ENCODE assay signal across 1 cellular context in the genomic region with DNA sequence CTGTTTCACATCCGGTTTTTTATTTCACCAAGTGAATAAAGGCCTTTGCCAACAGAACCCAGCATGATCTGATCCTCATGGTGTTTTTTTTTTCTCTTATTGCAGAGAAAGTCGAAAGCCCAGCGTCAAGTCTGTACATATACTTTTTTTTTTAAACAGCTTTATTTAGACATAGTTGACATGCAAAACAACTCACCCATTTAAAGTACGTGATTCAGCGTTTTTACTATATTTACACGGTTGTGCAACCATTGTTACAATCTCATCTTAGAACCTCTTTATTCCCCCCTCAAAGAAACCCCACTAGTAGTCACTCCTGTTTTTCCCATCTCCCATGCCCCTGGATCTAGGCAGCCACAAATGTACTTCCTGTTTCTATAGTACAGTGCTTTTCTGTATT.
A peak's percentile ranks its signal among the peaks of the same experiment; 100 is the strongest.
TF ChIP-seq lines count a peak whose summit lies in the region.

No MANE protein-coding gene starts in this region.

TF ChIP-seq in HepG2, 621 proteins besides CTCF, POLR2A, EP300 and RAD21:
- TF ChIP-seq ZNF878 (CRISPR knock-in tag; IDR thresholded peaks at IDR 0.05) (no peak), RXRB (CRISPR knock-in tag; IDR thresholded peaks at IDR 0.05; ENCODE audit: borderline replicate concordance) (no peak), ZNF343 (CRISPR knock-in tag; IDR thresholded peaks at IDR 0.05) (no peak)
- TF ChIP-seq, protein P1, sequence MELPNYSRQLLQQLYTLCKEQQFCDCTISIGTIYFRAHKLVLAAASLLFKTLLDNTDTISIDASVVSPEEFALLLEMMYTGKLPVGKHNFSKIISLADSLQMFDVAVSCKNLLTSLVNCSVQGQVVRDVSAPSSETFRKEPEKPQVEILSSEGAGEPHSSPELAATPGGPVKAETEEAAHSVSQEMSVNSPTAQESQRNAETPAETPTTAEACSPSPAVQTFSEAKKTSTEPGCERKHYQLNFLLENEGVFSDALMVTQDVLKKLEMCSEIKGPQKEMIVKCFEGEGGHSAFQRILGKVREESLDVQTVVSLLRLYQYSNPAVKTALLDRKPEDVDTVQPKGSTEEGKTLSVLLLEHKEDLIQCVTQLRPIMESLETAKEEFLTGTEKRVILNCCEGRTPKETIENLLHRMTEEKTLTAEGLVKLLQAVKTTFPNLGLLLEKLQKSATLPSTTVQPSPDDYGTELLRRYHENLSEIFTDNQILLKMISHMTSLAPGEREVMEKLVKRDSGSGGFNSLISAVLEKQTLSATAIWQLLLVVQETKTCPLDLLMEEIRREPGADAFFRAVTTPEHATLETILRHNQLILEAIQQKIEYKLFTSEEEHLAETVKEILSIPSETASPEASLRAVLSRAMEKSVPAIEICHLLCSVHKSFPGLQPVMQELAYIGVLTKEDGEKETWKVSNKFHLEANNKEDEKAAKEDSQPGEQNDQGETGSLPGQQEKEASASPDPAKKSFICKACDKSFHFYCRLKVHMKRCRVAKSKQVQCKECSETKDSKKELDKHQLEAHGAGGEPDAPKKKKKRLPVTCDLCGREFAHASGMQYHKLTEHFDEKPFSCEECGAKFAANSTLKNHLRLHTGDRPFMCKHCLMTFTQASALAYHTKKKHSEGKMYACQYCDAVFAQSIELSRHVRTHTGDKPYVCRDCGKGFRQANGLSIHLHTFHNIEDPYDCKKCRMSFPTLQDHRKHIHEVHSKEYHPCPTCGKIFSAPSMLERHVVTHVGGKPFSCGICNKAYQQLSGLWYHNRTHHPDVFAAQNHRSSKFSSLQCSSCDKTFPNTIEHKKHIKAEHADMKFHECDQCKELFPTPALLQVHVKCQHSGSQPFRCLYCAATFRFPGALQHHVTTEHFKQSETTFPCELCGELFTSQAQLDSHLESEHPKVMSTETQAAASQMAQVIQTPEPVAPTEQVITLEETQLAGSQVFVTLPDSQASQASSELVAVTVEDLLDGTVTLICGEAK (IDR thresholded peaks at IDR 0.05): peak; percentile 44; the same call in 1 of the 2 replicates
- TF ChIP-seq, protein P1 (CRISPR knock-in tag; IDR thresholded peaks at IDR 0.05): peak; percentile 57; the same call in 1 of the 2 replicates
